14 cellular contexts compared by ENCODE assay signal in genomic region chr2:230172156-230172555, GRCh38. TPM values are rescaled to one million over a fixed set of nuclear protein-coding genes. Genes with fewer than 3 reads are reported as not detected.
DNase-seq lines count a peak whose midpoint lies in the region; ATAC-seq and TF ChIP-seq lines count a peak whose summit lies in the region.
"Had no signal": no experiment of that assay in that cellular context is flagged by ENCODE, and none has a peak within 500 bp of the region (broad histone marks: within the 10 kb centered on the region; RNA-seq: fewer than 3 reads in every experiment).

No MANE protein-coding gene starts in this region.

- POLR2A ChIA-PET in naive thymus-derived CD8-positive, alpha-beta T cell (lab: Charles Lee), result no interaction called here

- H3K27ac ChIP-seq in adrenal gland, result no peak overlapping the region
- H3K27ac ChIP-seq: HL-60 had no signal

- no peak overlapping the region for H3K4me3 ChIP-seq in adrenal gland
- H3K4me3 ChIP-seq: GM23338 had no signal

- intact Hi-C loops in activated T-helper 1 cell treated with anti-CD3 and anti-CD28 coated beads, Interleukin-12 subunit alpha, Interleukin-12 subunit beta, Interleukin-2, Interleukin-4 antibody, amounts not matched to agents 30 ng/mL and 10 ng/mL and 1 ng/mL, durations not matched to agents 14 hours and 24 hours and 36 hours (cut with micrococcal nuclease), result no loop called here
- intact Hi-C loops in adrenal gland (cut with DNase I), result no loop called here

- ATAC-seq in naive thymus-derived CD8-positive, alpha-beta T cell, result no peak
- no peak for ATAC-seq in stimulated activated effector memory CD8-positive, alpha-beta T cell treated with anti-CD3 and anti-CD28 coated beads, Interleukin-12 subunit alpha, Interleukin-12 subunit beta, amount 100 ng/mL, for 72 hours
- ATAC-seq in HG03045 (IDR thresholded peaks at IDR 0.05; ENCODE audit: unreplicated experiment), result no peak
- ATAC-seq: GM23338 had no signal

- H3K27ac Mint-ChIP-seq in activated naive CD8-positive, alpha-beta T cell, result peak overlapping the region; percentile 1
- H3K27ac Mint-ChIP-seq in activated naive CD8-positive, alpha-beta T cell treated with anti-CD3 and anti-CD28 coated beads for 36 hours, result no peak overlapping the region
- no peak overlapping the region for H3K27ac Mint-ChIP-seq in activated T-helper 1 cell treated with anti-CD3 and anti-CD28 coated beads, Interleukin-12 subunit alpha, Interleukin-12 subunit beta, Interleukin-2, Interleukin-4 antibody, amounts not matched to agents 30 ng/mL and 10 ng/mL and 1 ng/mL, durations not matched to agents 14 hours and 24 hours and 36 hours
- H3K27ac Mint-ChIP-seq in naive thymus-derived CD8-positive, alpha-beta T cell, result peak overlapping the region in 6 of 10 donors; percentile 6 to 81 (median 64)
- H3K27ac Mint-ChIP-seq in stimulated activated effector memory CD8-positive, alpha-beta T cell treated with anti-CD3 and anti-CD28 coated beads, Interleukin-12 subunit alpha, Interleukin-12 subunit beta, amount 100 ng/mL, for 72 hours, result no peak overlapping the region
- H3K27ac Mint-ChIP-seq: GM23338 had no signal

- no peak overlapping the region for H3K4me3 Mint-ChIP-seq in activated naive CD8-positive, alpha-beta T cell
- H3K4me3 Mint-ChIP-seq in activated naive CD8-positive, alpha-beta T cell treated with anti-CD3 and anti-CD28 coated beads for 36 hours, result no peak overlapping the region
- peak overlapping the region; percentile 26 for H3K4me3 Mint-ChIP-seq in activated T-helper 1 cell treated with anti-CD3 and anti-CD28 coated beads, Interleukin-12 subunit alpha, Interleukin-12 subunit beta, Interleukin-2, Interleukin-4 antibody, amounts not matched to agents 30 ng/mL and 10 ng/mL and 1 ng/mL, durations not matched to agents 14 hours and 24 hours and 36 hours
- no peak overlapping the region for H3K4me3 Mint-ChIP-seq in naive thymus-derived CD8-positive, alpha-beta T cell
- no peak overlapping the region for H3K4me3 Mint-ChIP-seq in stimulated activated effector memory CD8-positive, alpha-beta T cell treated with anti-CD3 and anti-CD28 coated beads, Interleukin-12 subunit alpha, Interleukin-12 subunit beta, amount 100 ng/mL, for 72 hours
- H3K4me3 Mint-ChIP-seq: CD4-positive, alpha-beta T cell; GM23338 had no signal

- 98 to 100% (median 98%) methylated on average over 4 of the region's 4 CpGs; no CpG with 5 or more reads in 1 of the 4 donors for WGBS in adrenal gland, 4 donors

- H3K4me1 Mint-ChIP-seq in activated naive CD8-positive, alpha-beta T cell (ENCODE audit: low read depth), result peaks cover 12% of the 10 kb centered on the region
- peaks cover 8% of the 10 kb centered on the region for H3K4me1 Mint-ChIP-seq in activated naive CD8-positive, alpha-beta T cell treated with anti-CD3 and anti-CD28 coated beads for 36 hours
- peaks cover 15% of the 10 kb centered on the region for H3K4me1 Mint-ChIP-seq in activated T-helper 1 cell treated with anti-CD3 and anti-CD28 coated beads, Interleukin-12 subunit alpha, Interleukin-12 subunit beta, Interleukin-2, Interleukin-4 antibody, amounts not matched to agents 30 ng/mL and 10 ng/mL and 1 ng/mL, durations not matched to agents 14 hours and 24 hours and 36 hours (ENCODE audit: low read depth)
- peaks cover 7 to 21% (median 12%) of the 10 kb centered on the region in 4 donors for H3K4me1 Mint-ChIP-seq in naive thymus-derived CD8-positive, alpha-beta T cell
- H3K4me1 Mint-ChIP-seq in stimulated activated effector memory CD8-positive, alpha-beta T cell treated with anti-CD3 and anti-CD28 coated beads, Interleukin-12 subunit alpha, Interleukin-12 subunit beta, amount 100 ng/mL, for 72 hours, result peaks cover 5% of the 10 kb centered on the region

- peaks cover 27% of the 10 kb centered on the region for H3K36me3 Mint-ChIP-seq in activated naive CD8-positive, alpha-beta T cell
- peaks cover 42% of the 10 kb centered on the region for H3K36me3 Mint-ChIP-seq in activated naive CD8-positive, alpha-beta T cell treated with anti-CD3 and anti-CD28 coated beads for 36 hours
- H3K36me3 Mint-ChIP-seq in activated T-helper 1 cell treated with anti-CD3 and anti-CD28 coated beads, Interleukin-12 subunit alpha, Interleukin-12 subunit beta, Interleukin-2, Interleukin-4 antibody, amounts not matched to agents 30 ng/mL and 10 ng/mL and 1 ng/mL, durations not matched to agents 14 hours and 24 hours and 36 hours (ENCODE audit: low read depth), result peaks cover 66% of the 10 kb centered on the region
- peaks cover 5 to 93% (median 64%) of the 10 kb centered on the region in 3 donors for H3K36me3 Mint-ChIP-seq in naive thymus-derived CD8-positive, alpha-beta T cell
- H3K36me3 Mint-ChIP-seq in stimulated activated effector memory CD8-positive, alpha-beta T cell treated with anti-CD3 and anti-CD28 coated beads, Interleukin-12 subunit alpha, Interleukin-12 subunit beta, amount 100 ng/mL, for 72 hours, result peaks cover 66% of the 10 kb centered on the region

- no peak for TF ChIP-seq CTCF in adrenal gland (IDR thresholded peaks at IDR 0.05)

- H3K9me3 ChIP-seq in adrenal gland (replicated peaks in 1 of 3), result no peaks in the 10 kb centered on the region

- no peaks in the 10 kb centered on the region for H3K27me3 ChIP-seq in adrenal gland

- H3K27me3 Mint-ChIP-seq in activated naive CD8-positive, alpha-beta T cell, result no peaks in the 10 kb centered on the region
- no peaks in the 10 kb centered on the region for H3K27me3 Mint-ChIP-seq in activated naive CD8-positive, alpha-beta T cell treated with anti-CD3 and anti-CD28 coated beads for 36 hours
- H3K27me3 Mint-ChIP-seq in activated T-helper 1 cell treated with anti-CD3 and anti-CD28 coated beads, Interleukin-12 subunit alpha, Interleukin-12 subunit beta, Interleukin-2, Interleukin-4 antibody, amounts not matched to agents 30 ng/mL and 10 ng/mL and 1 ng/mL, durations not matched to agents 14 hours and 24 hours and 36 hours (ENCODE audit: insufficient read depth), result no peaks in the 10 kb centered on the region
- no peaks in the 10 kb centered on the region for H3K27me3 Mint-ChIP-seq in naive thymus-derived CD8-positive, alpha-beta T cell
- H3K27me3 Mint-ChIP-seq: CD4-positive, alpha-beta T cell had no signal

- no peaks in the 10 kb centered on the region for H3K9me3 Mint-ChIP-seq in activated naive CD8-positive, alpha-beta T cell (ENCODE audit: low read depth)
- no peaks in the 10 kb centered on the region for H3K9me3 Mint-ChIP-seq in activated naive CD8-positive, alpha-beta T cell treated with anti-CD3 and anti-CD28 coated beads for 36 hours
- H3K9me3 Mint-ChIP-seq in activated T-helper 1 cell treated with anti-CD3 and anti-CD28 coated beads, Interleukin-12 subunit alpha, Interleukin-12 subunit beta, Interleukin-2, Interleukin-4 antibody, amounts not matched to agents 30 ng/mL and 10 ng/mL and 1 ng/mL, durations not matched to agents 14 hours and 24 hours and 36 hours, result no peaks in the 10 kb centered on the region
- no peaks in the 10 kb centered on the region for H3K9me3 Mint-ChIP-seq in naive thymus-derived CD8-positive, alpha-beta T cell
- H3K9me3 Mint-ChIP-seq in stimulated activated effector memory CD8-positive, alpha-beta T cell treated with anti-CD3 and anti-CD28 coated beads, Interleukin-12 subunit alpha, Interleukin-12 subunit beta, amount 100 ng/mL, for 72 hours, result no peaks in the 10 kb centered on the region
- H3K9me3 Mint-ChIP-seq: CD4-positive, alpha-beta T cell; GM23338 had no signal

- no peak for DNase-seq in activated naive CD8-positive, alpha-beta T cell treated with anti-CD3 and anti-CD28 coated beads for 36 hours
- no peak for DNase-seq in activated T-helper 1 cell treated with anti-CD3 and anti-CD28 coated beads, Interleukin-12 subunit alpha, Interleukin-12 subunit beta, Interleukin-2, Interleukin-4 antibody, amounts not matched to agents 30 ng/mL and 10 ng/mL and 1 ng/mL, durations not matched to agents 14 hours and 24 hours and 36 hours (ENCODE audit: low spot score)
- DNase-seq in naive thymus-derived CD8-positive, alpha-beta T cell, result no peak
- no peak for DNase-seq in stimulated activated effector memory CD8-positive, alpha-beta T cell treated with anti-CD3 and anti-CD28 coated beads, Interleukin-12 subunit alpha, Interleukin-12 subunit beta, amount 100 ng/mL, for 72 hours (ENCODE audit: low spot score in 2 of 2)
- no peak for DNase-seq in adrenal gland
- DNase-seq: ACHN; Calu3; CD4-positive, alpha-beta T cell; GF-D8; HCEC 1CT had no signal

- H3K36me3 ChIP-seq in adrenal gland (replicated peaks in 1 of 2), result peaks cover 0 to 29% of the 10 kb centered on the region in 2 donors

- H3K4me1 ChIP-seq in adrenal gland (replicated peaks in 1 of 2), result no peaks in the 10 kb centered on the region

- TF ChIP-seq POLR2A in adrenal gland (IDR thresholded peaks at IDR 0.05), result no peak

RNA-seq across cellular contexts. Expression of gene SP110, which starts 47.6 kb away (rescaled TPM):
- total RNA-seq in activated naive CD8-positive, alpha-beta T cell treated with anti-CD3 and anti-CD28 coated beads for 36 hours, result 10 to 100 TPM; 81.8 to 87.6 TPM
- total RNA-seq in activated T-helper 1 cell treated with anti-CD3 and anti-CD28 coated beads, Interleukin-12 subunit alpha, Interleukin-12 subunit beta, Interleukin-2, Interleukin-4 antibody, amounts not matched to agents 30 ng/mL and 10 ng/mL and 1 ng/mL, durations not matched to agents 14 hours and 24 hours and 36 hours, result 141 and 142 TPM in 2 replicates
- total RNA-seq in naive thymus-derived CD8-positive, alpha-beta T cell, result 100 to 1,000 TPM; 116 to 121 TPM
- polyA plus RNA-seq in naive thymus-derived CD8-positive, alpha-beta T cell, result 100 to 1,000 TPM in 2 of 3 donors, 10 to 100 TPM in 1; 82.8 to 115 (median 112) TPM
- 10 to 100 TPM; 14.1 to 37.9 (median 16.8) TPM for total RNA-seq in adrenal gland
- polyA plus RNA-seq in adrenal gland, result 10 to 100 TPM in 2 of 3 donors, 1 to 10 TPM in 1; 7.8 to 24.2 (median 16.2) TPM

RNA-seq across cellular contexts. Expression of gene SP140, which starts 53.4 kb away (rescaled TPM):
- total RNA-seq in activated naive CD8-positive, alpha-beta T cell treated with anti-CD3 and anti-CD28 coated beads for 36 hours, result 10 to 100 TPM; 42.7 to 46.8 TPM
- 235 and 243 TPM in 2 replicates for total RNA-seq in activated T-helper 1 cell treated with anti-CD3 and anti-CD28 coated beads, Interleukin-12 subunit alpha, Interleukin-12 subunit beta, Interleukin-2, Interleukin-4 antibody, amounts not matched to agents 30 ng/mL and 10 ng/mL and 1 ng/mL, durations not matched to agents 14 hours and 24 hours and 36 hours
- total RNA-seq in naive thymus-derived CD8-positive, alpha-beta T cell, result 10 to 100 TPM; 23.1 to 27.5 TPM
- polyA plus RNA-seq in naive thymus-derived CD8-positive, alpha-beta T cell, result 10 to 100 TPM in 2 of 3 donors, 1 to 10 TPM in 1; 7.5 to 14.8 (median 10.4) TPM
- total RNA-seq in adrenal gland, result 1 to 10 TPM in 5 of 8 donors, under 1 TPM in 3; 0.06 to 2.8 (median 1.7) TPM
- polyA plus RNA-seq in adrenal gland, result 1 to 10 TPM in 2 of 3 donors, under 1 TPM in 1; 0.84 to 2.3 (median 1.9) TPM

Comparison
In these comparisons a context has a peak if more than half of its experiments do, and no peak if none do; other contexts are left out.
1. H3K27ac Mint-ChIP-seq: peak in activated naive CD8-positive, alpha-beta T cell (single experiment) and naive thymus-derived CD8-positive, alpha-beta T cell (6 of 10); none in activated naive CD8-positive, alpha-beta T cell treated with anti-CD3 and anti-CD28 coated beads for 36 hours (single experiment), activated T-helper 1 cell treated with anti-CD3 and anti-CD28 coated beads, Interleukin-12 subunit alpha, Interleukin-12 subunit beta, Interleukin-2, Interleukin-4 antibody, amounts not matched to agents 30 ng/mL and 10 ng/mL and 1 ng/mL, durations not matched to agents 14 hours and 24 hours and 36 hours (single experiment) and stimulated activated effector memory CD8-positive, alpha-beta T cell treated with anti-CD3 and anti-CD28 coated beads, Interleukin-12 subunit alpha, Interleukin-12 subunit beta, amount 100 ng/mL, for 72 hours (single experiment).
2. RNA of gene SP140, which starts 53.4 kb away (total RNA-seq): 235 to 243 TPM in activated T-helper 1 cell treated with anti-CD3 and anti-CD28 coated beads, Interleukin-12 subunit alpha, Interleukin-12 subunit beta, Interleukin-2, Interleukin-4 antibody, amounts not matched to agents 30 ng/mL and 10 ng/mL and 1 ng/mL, durations not matched to agents 14 hours and 24 hours and 36 hours, 42.7 to 46.8 TPM in activated naive CD8-positive, alpha-beta T cell treated with anti-CD3 and anti-CD28 coated beads for 36 hours and 23.1 to 27.5 TPM in naive thymus-derived CD8-positive, alpha-beta T cell; 0.06 to 2.8 TPM in adrenal gland; every median in the first group is over 4 times any median in the second.